In genomic region chr6:17972978-17973622, GRCh38 we compare ENCODE assay signal across 1 cellular context.
TF ChIP-seq lines count a peak whose summit lies in the region.

No MANE protein-coding gene starts in this region.

TF ChIP-seq in endothelial cell of umbilical vein, 7 proteins besides CTCF, POLR2A, EP300 and RAD21 (continued from another document):
- TF ChIP-seq GATA2 (IDR thresholded peaks at IDR 0.05; ENCODE audit: insufficient read depth, insufficient read length, low read depth, low read length) (no peak), FOS (IDR thresholded peaks at IDR 0.05; ENCODE audit: borderline replicate concordance, insufficient read depth, low read length) (no peak), POLR2AphosphoS5 (IDR thresholded peaks at IDR 0.05; ENCODE audit: insufficient read depth, low read depth, low read length) (no peak), EZH2 (IDR thresholded peaks at IDR 0.05; ENCODE audit: borderline replicate concordance, low read depth, low read length, severe bottlenecking) (no peak), JUN (IDR thresholded peaks at IDR 0.05; ENCODE audit: borderline replicate concordance, insufficient read depth, insufficient read length, low read depth) (no peak)
- TF ChIP-seq, protein P1, sequence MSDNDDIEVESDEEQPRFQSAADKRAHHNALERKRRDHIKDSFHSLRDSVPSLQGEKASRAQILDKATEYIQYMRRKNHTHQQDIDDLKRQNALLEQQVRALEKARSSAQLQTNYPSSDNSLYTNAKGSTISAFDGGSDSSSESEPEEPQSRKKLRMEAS (IDR thresholded peaks at IDR 0.05; ENCODE audit: insufficient read depth, insufficient read length) = no peak
